ENCODE assay signal across 29 cellular contexts in the genomic region with DNA sequence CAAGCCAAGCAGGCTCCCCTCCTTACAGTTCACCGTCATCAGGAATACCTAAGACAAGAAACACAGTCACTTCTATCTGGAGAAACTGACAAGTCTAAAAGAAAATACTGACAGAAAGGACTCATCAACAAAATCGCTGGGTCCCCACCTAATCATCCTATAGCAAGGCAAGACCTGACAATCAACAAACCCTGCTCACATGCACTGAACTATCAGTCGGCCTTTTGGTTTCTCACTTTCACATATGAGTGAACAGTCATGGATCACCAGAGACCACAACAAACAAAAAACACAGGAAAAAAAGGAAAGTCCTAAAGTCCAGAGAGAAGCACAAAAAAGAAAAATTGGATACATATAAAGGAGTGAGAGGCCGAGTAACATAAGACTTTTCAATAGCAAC.
"Had no signal": no experiment of that assay in that cellular context is flagged by ENCODE, and none has a peak within 500 bp of the region (broad histone marks: within the 10 kb centered on the region; RNA-seq: fewer than 3 reads in every experiment).

No MANE protein-coding gene starts in this region.

- H3K4me3 ChIP-seq: neural progenitor cell, ovary, psoas muscle, skin epidermis, smooth muscle cell, spleen, suprapubic skin, testis, tibial artery, transverse colon, upper lobe of right lung, vagina had no signal

- H3K27ac ChIP-seq: neural progenitor cell, ovary, parathyroid adenoma, psoas muscle, skin epidermis, spleen, suprapubic skin, testis, tibial artery, transverse colon, upper lobe of right lung, vagina had no signal

- DNase-seq: naive thymus-derived CD4-positive, alpha-beta T cell; natural killer cell; occipital lobe; ovary; posterior cingulate gyrus; psoas muscle; right cardiac atrium; spleen; stimulated activated CD4-positive, alpha-beta T cell treated with anti-CD3 and anti-CD28 coated beads, Interleukin-12 subunit alpha, Interleukin-12 subunit beta, amount 100 ng/mL, for 4 hours; stimulated activated CD4-positive, alpha-beta T cell treated with anti-CD3 and anti-CD28 coated beads, Interleukin-1b, Interleukin-23, amount 100 ng/mL, for 48 hours; stimulated activated CD4-positive, alpha-beta T cell treated with anti-CD3 and anti-CD28 coated beads, Interleukin-4, amount 100 ng/mL, for 1 hour; stimulated activated CD4-positive, alpha-beta T cell treated with anti-CD3 and anti-CD28 coated beads, Interleukin-4, amount 100 ng/mL, for 4 hours; stimulated activated CD8-positive, alpha-beta memory T cell treated with anti-CD3 and anti-CD28 coated beads, Interleukin-4, amount 100 ng/mL, for 48 hours; stimulated activated naive CD4-positive, alpha-beta T cell; stimulated activated naive CD8-positive, alpha-beta T cell treated with anti-CD3 and anti-CD28 coated beads, Interleukin-15, amount 100 ng/mL, for 72 hours; stimulated activated naive CD8-positive, alpha-beta T cell treated with anti-CD3 and anti-CD28 coated beads, Interleukin-15, Interleukin-2, amounts not matched to agents 100 U/mL and 50 U/mL, for 24 hours; substantia nigra; testis; tibial artery; transverse colon; upper lobe of right lung had no signal

- ATAC-seq: naive thymus-derived CD4-positive, alpha-beta T cell; natural killer cell; psoas muscle; right cardiac atrium; sciatic nerve; stimulated activated memory B cell treated with anti-CD40 and anti-IgM and Interleukin-4, amounts not matched to agents 10 μg/mL and 1 μg/mL and 100 μg/mL, for 72 hours; stimulated activated naive CD8-positive, alpha-beta T cell treated with anti-CD3 and anti-CD28 coated beads, Interleukin-15, amount 100 ng/mL, for 72 hours; stimulated activated naive CD8-positive, alpha-beta T cell treated with anti-CD3 and anti-CD28 coated beads, Interleukin-15, Interleukin-2, amounts not matched to agents 100 U/mL and 50 U/mL, for 24 hours; upper lobe of right lung had no signal

- H3K4me2 ChIP-seq: neural progenitor cell, smooth muscle cell had no signal

- H3K9ac ChIP-seq: neural progenitor cell, parathyroid adenoma had no signal

- H2AFZ ChIP-seq: neural progenitor cell, parathyroid adenoma had no signal

- H3K27me3 ChIP-seq: neural progenitor cell, ovary, suprapubic skin, testis, tibial artery, transverse colon, upper lobe of right lung, vagina had no signal

- H3K79me2 ChIP-seq: parathyroid adenoma had no signal

- H3K4me1 ChIP-seq: parathyroid adenoma, psoas muscle, spleen, suprapubic skin, testis, tibial artery, transverse colon, upper lobe of right lung, vagina had no signal

- H3K9me3 ChIP-seq: ovary, psoas muscle, suprapubic skin, testis, tibial artery, transverse colon, upper lobe of right lung, vagina had no signal

- H3K36me3 ChIP-seq: neural progenitor cell, ovary, spleen, suprapubic skin, tibial artery, transverse colon, upper lobe of right lung, vagina had no signal
